2 cellular contexts compared by ENCODE assay signal in genomic region chr9:137615387-137615871, GRCh38.
TF ChIP-seq lines count a peak whose summit lies in the region.

No MANE protein-coding gene starts in this region.

TF ChIP-seq in GM23338, 12 proteins besides CTCF, POLR2A, EP300 and RAD21:
- TF ChIP-seq POLR2AphosphoS5 (IDR thresholded peaks at IDR 0.05; ENCODE audit: low read depth) (0 out of 2 replicates have a peak, but pooled peaks have one; percentile 43), ZNF331 (CRISPR knock-in tag; IDR thresholded peaks at IDR 0.05; ENCODE audit: low read depth) (no peak)

TF ChIP-seq in K562, 482 proteins besides CTCF, POLR2A, EP300 and RAD21:
- no peak for TF ChIP-seq NFIX (CRISPR knock-in tag; IDR thresholded peaks at IDR 0.05; ENCODE audit: low read depth)
- TF ChIP-seq, protein P1, sequence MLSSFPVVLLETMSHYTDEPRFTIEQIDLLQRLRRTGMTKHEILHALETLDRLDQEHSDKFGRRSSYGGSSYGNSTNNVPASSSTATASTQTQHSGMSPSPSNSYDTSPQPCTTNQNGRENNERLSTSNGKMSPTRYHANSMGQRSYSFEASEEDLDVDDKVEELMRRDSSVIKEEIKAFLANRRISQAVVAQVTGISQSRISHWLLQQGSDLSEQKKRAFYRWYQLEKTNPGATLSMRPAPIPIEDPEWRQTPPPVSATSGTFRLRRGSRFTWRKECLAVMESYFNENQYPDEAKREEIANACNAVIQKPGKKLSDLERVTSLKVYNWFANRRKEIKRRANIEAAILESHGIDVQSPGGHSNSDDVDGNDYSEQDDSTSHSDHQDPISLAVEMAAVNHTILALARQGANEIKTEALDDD (IDR thresholded peaks at IDR 0.05) = no peak
- no peak for TF ChIP-seq HOXB6 (CRISPR knock-in tag; IDR thresholded peaks at IDR 0.05; ENCODE audit: borderline replicate concordance)
- no peak for TF ChIP-seq RREB1 (CRISPR knock-in tag; IDR thresholded peaks at IDR 0.05)
- peak; percentile 54 for TF ChIP-seq POLR2G (IDR thresholded peaks at IDR 0.05; ENCODE audit: low read depth, low read length)
- TF ChIP-seq MITF (IDR thresholded peaks at IDR 0.05) = no peak
- TF ChIP-seq PHF20 (IDR thresholded peaks at IDR 0.05; ENCODE audit: partially characterized antibody) = no peak
- no peak for TF ChIP-seq ZNF146 (CRISPR knock-in tag; IDR thresholded peaks at IDR 0.05; ENCODE audit: unreplicated experiment)
- TF ChIP-seq TCF7 (IDR thresholded peaks at IDR 0.05; ENCODE audit: borderline replicate concordance) = no peak
- peak; percentile 21 for TF ChIP-seq RBM22 (IDR thresholded peaks at IDR 0.05; ENCODE audit: low read depth, low read length, poor library complexity, severe bottlenecking)
- TF ChIP-seq L3MBTL2 (IDR thresholded peaks at IDR 0.05) = no peak
- peak; percentile 26; the same call in 1 of the 2 replicates for TF ChIP-seq RBFOX2 (IDR thresholded peaks at IDR 0.05; ENCODE audit: low read depth, low read length)
- TF ChIP-seq ZBTB49 (CRISPR knock-in tag; IDR thresholded peaks at IDR 0.05; ENCODE audit: borderline replicate concordance) = no peak
- no peak for TF ChIP-seq DDX20 (tag; IDR thresholded peaks at IDR 0.05; ENCODE audit: low read depth)
- no peak for TF ChIP-seq ZNF766 (CRISPR knock-in tag; conservative IDR thresholded peaks at IDR 0.05)
- TF ChIP-seq HNRNPK (IDR thresholded peaks at IDR 0.05; ENCODE audit: low read depth, low read length, poor library complexity, severe bottlenecking) = no peak
- TF ChIP-seq GABPA (tag; conservative IDR thresholded peaks at IDR 0.05; ENCODE audit: low read depth) = no peak
- no peak for TF ChIP-seq BACH1 (tag; IDR thresholded peaks at IDR 0.05)
- no peak for TF ChIP-seq MCM7 (IDR thresholded peaks at IDR 0.05)
- TF ChIP-seq FOXK2 (conservative IDR thresholded peaks at IDR 0.05 in 1 of 2, IDR thresholded peaks at IDR 0.05 in 1 of 2; ENCODE audit: low read depth in 2 of 2) = no peak
- no peak for TF ChIP-seq FOXA1 (IDR thresholded peaks at IDR 0.05; ENCODE audit: borderline replicate concordance)
- TF ChIP-seq, protein P2, sequence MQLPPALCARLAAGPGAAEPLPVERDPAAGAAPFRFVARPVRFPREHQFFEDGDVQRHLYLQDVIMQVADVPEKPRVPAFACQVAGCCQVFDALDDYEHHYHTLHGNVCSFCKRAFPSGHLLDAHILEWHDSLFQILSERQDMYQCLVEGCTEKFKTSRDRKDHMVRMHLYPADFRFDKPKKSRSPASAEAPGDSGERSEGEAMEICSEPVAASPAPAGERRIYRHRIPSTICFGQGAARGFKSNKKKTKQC (CRISPR knock-in tag; IDR thresholded peaks at IDR 0.05) = no peak
